In genomic region chr17:38766341-38766740, GRCh38 we compare ENCODE assay signal across 20 cellular contexts.
"Had no signal": no experiment of that assay in that cellular context is flagged by ENCODE, and none has a peak within 500 bp of the region (broad histone marks: within the 10 kb centered on the region; RNA-seq: fewer than 3 reads in every experiment).

No MANE protein-coding gene starts in this region.

- H3K4me1 ChIP-seq: tibial artery, uterus had no signal

- H3K4me3 ChIP-seq: hepatocyte, mucosa of descending colon, spleen, tibial artery, uterus had no signal

- H3K79me2 ChIP-seq: hepatocyte had no signal

- H3K27me3 ChIP-seq: hepatocyte, spleen, tibial artery, uterus had no signal

- H3K36me3 Mint-ChIP-seq: activated naive CD8-positive, alpha-beta T cell had no signal

- ATAC-seq: activated CD8-positive, alpha-beta memory T cell treated with anti-CD3 and anti-CD28 coated beads, Interleukin-2, amount 10 ng/mL, durations not matched to agents 7 days and 5 days; mucosa of descending colon had no signal

- H3K9me3 Mint-ChIP-seq: activated T-helper 2 cell treated with anti-CD3 and anti-CD28 coated beads, Interferon-gamma antibody, Interleukin-2, Interleukin-4, amounts not matched to agents 10 μg/mL and 5 μg/mL and 100 μg/mL, durations not matched to agents 14 hours and 24 hours and 36 hours; dendritic cell treated with granulocyte-macrophage colony-stimulating factor and Interleukin-4, amounts not matched to agents 40 ng/mL and 50 ng/mL, for 4 days; memory B cell; naive B cell had no signal

- H2AFZ ChIP-seq: hepatocyte had no signal

- DNase-seq: activated CD4-positive, alpha-beta T cell treated with anti-CD3 and anti-CD28 coated beads, Interleukin-2, amount 50 U/mL, for 4 hours; activated CD4-positive, CD25-positive, alpha-beta regulatory T cell treated with anti-CD3 and anti-CD28 coated beads, Interleukin-2, amount 50 U/mL, for 72 hours; activated CD8-positive, alpha-beta memory T cell treated with anti-CD3 and anti-CD28 coated beads, Interleukin-2, amount 10 ng/mL, durations not matched to agents 7 days and 5 days; amniotic stem cell; effector memory CD4-positive, alpha-beta T cell; mucosa of descending colon; naive B cell; spleen; stimulated activated CD4-positive, alpha-beta T cell treated with anti-CD3 and anti-CD28 coated beads, Interleukin-4, amount 100 ng/mL, for 4 hours; stimulated activated naive CD4-positive, alpha-beta T cell; substantia nigra; T-helper 1 cell; tibial artery; uterus had no signal

- H3K9me3 ChIP-seq: mucosa of descending colon, spleen, tibial artery, uterus had no signal

- H3K4me2 ChIP-seq: hepatocyte had no signal

- H3K4me1 Mint-ChIP-seq: memory B cell had no signal

- H3K36me3 ChIP-seq: uterus had no signal

- H3K4me3 Mint-ChIP-seq: activated CD8-positive, alpha-beta memory T cell treated with anti-CD3 and anti-CD28 coated beads, Interleukin-2, amount 10 ng/mL, durations not matched to agents 7 days and 5 days; activated naive CD8-positive, alpha-beta T cell; dendritic cell treated with granulocyte-macrophage colony-stimulating factor and Interleukin-4, amounts not matched to agents 40 ng/mL and 50 ng/mL, for 4 days; memory B cell had no signal

- H3K27ac ChIP-seq: hepatocyte, tibial artery, uterus, VCaP had no signal

- H3K27ac Mint-ChIP-seq: activated CD8-positive, alpha-beta memory T cell treated with anti-CD3 and anti-CD28 coated beads, Interleukin-2, amount 10 ng/mL, durations not matched to agents 7 days and 5 days; activated naive CD8-positive, alpha-beta T cell; activated T-helper 2 cell treated with anti-CD3 and anti-CD28 coated beads, Interferon-gamma antibody, Interleukin-2, Interleukin-4, amounts not matched to agents 10 μg/mL and 5 μg/mL and 100 μg/mL, durations not matched to agents 14 hours and 24 hours and 36 hours; dendritic cell treated with granulocyte-macrophage colony-stimulating factor and Interleukin-4, amounts not matched to agents 40 ng/mL and 50 ng/mL, for 4 days; memory B cell had no signal

- H3K27me3 Mint-ChIP-seq: activated CD8-positive, alpha-beta memory T cell treated with anti-CD3 and anti-CD28 coated beads, Interleukin-2, amount 10 ng/mL, durations not matched to agents 7 days and 5 days; activated naive CD8-positive, alpha-beta T cell; dendritic cell treated with granulocyte-macrophage colony-stimulating factor and Interleukin-4, amounts not matched to agents 40 ng/mL and 50 ng/mL, for 4 days; memory B cell; naive B cell had no signal
